In genomic region chr9:38692707-38693106, GRCh38 we compare ENCODE assay signal across 9 cellular contexts. TPM values are rescaled to one million over a fixed set of nuclear protein-coding genes. Genes with fewer than 3 reads are reported as not detected.
"Had no signal": no experiment of that assay in that cellular context is flagged by ENCODE, and none has a peak within 500 bp of the region (broad histone marks: within the 10 kb centered on the region; RNA-seq: fewer than 3 reads in every experiment).

No MANE protein-coding gene starts in this region.

- H3K4me2 ChIP-seq: GM23338 had no signal

- DNase-seq: HFFc6, IMR-90, KG1 had no signal

- H3K9me3 ChIP-seq: HAP-1 had no signal

- H3K4me3 ChIP-seq: GM23338, HAP-1, K562 had no signal

- ATAC-seq: GM23338, HCT116, K562 had no signal

- H3K36me3 ChIP-seq: HAP-1 had no signal

RNA-seq across cellular contexts. Expression of gene FAM240B, which starts 27.2 kb away (rescaled TPM):
- total RNA-seq: GM23338, H1, HFFc6, HT-29, IMR-90, K562 had no signal
